ENCODE assay signal across 8 cellular contexts in the genomic region with DNA sequence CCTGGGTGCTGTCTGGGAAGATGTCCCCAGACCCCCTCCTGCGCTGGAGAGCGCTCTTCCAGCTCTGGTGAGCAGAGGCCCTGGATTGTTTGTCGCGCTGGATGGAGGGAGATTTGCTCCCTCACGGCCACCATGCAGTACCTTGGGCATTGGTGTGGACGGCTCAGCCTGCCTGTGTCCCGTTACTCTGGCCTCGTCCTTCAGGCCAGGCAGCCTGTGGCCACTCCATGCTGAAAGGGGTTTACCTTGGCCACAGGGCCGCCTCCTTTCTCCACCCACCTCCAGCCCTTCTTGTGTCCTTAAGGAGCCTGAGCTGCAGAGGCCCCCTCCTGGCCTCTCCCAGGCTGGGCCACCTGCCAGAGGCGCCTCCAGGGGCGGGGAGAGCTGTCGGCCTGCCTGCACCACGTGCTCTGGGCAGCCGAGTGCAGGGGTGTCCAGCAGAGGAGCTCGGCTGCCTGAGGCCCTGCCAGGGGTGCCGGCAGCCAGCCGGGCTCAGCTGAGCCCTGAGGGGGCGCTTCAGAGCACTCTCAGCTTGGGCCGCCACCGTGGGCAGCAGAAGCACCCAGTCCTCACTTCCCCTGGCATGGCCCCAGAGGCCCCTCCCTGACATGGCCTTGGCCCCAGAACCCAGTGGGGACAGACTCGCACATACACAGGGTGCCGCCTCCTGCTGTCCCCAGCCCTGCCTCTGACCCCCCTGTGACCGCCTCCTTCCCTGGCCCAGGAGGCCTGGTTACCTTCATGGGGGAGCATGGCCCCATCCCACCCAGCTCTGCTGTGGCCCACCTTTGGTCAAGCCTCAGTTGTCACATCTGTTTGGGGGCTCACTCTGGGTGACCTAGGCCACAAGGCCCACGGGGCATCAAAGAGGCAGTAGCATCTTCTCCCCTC. TPM values are rescaled to one million over a fixed set of nuclear protein-coding genes. Genes with fewer than 3 reads are reported as not detected.
A peak's percentile ranks its signal among the peaks of the same experiment; 100 is the strongest.
DNase-seq lines count a peak whose midpoint lies in the region; ATAC-seq, FAIRE-seq and TF ChIP-seq lines count a peak whose summit lies in the region.

No MANE protein-coding gene starts in this region.

- no peak for TF ChIP-seq POLR2A in testis (IDR thresholded peaks at IDR 0.05)

- CTCF ChIA-PET in Caco-2 (lab: Charles Lee) = interaction anchor here (0.6 to 1.6 kb wide), 5 partner anchors 11 to 207 kb away, joined by 3 to 5 read pairs (median 3); a partner anchor contains a TSS

- H3K9me3 Mint-ChIP-seq in Caco-2 (ENCODE audit: unreplicated experiment) = no peaks in the 10 kb centered on the region
- H3K9me3 Mint-ChIP-seq in brain = peaks cover 0 to 5% (median 0%) of the 10 kb centered on the region in 5 experiments

- H3K27me3 ChIP-seq in Caco-2 (replicated peaks; ENCODE audit: control insufficient read depth, insufficient read depth, low read length) (no peaks in the 10 kb centered on the region), testis (no peaks in the 10 kb centered on the region)

- TF ChIP-seq CTCF in Caco-2 (IDR thresholded peaks at IDR 0.05; ENCODE audit: insufficient read depth in 1 of 2, low read depth in 1 of 2, low read length in 1 of 2, severe bottlenecking in 1 of 2, unreplicated experiment in 1 of 2) = no peak
- TF ChIP-seq CTCF in brain (conservative IDR thresholded peaks at IDR 0.05) = no peak
- peak in 2 of 3 experiments; percentile 18 to 51 for TF ChIP-seq CTCF in testis (IDR thresholded peaks at IDR 0.05)

- H3K36me3 Mint-ChIP-seq in Caco-2 (ENCODE audit: insufficient read depth, unreplicated experiment) (peaks cover 87% of the 10 kb centered on the region), brain (peaks cover 3% of the 10 kb centered on the region)

- POLR2A ChIA-PET in Caco-2 (lab: Charles Lee) = interaction anchor here (1.4 kb wide), 1 partner anchor 356 kb away, joined by 3 read pairs; no protein-coding TSS in a partner anchor

- no peak for ATAC-seq in HG02798 (IDR thresholded peaks at IDR 0.05; ENCODE audit: poor library complexity, unreplicated experiment)
- ATAC-seq in GM18517 (IDR thresholded peaks at IDR 0.05; ENCODE audit: unreplicated experiment) = no peak

- H3K4me1 ChIP-seq in Caco-2 (peaks cover 10% of the 10 kb centered on the region), testis (peaks cover 21% of the 10 kb centered on the region)

- H3K4me3 ChIP-seq in Caco-2 (ENCODE audit: low read depth, low read length) (no peak overlapping the region), testis (peak overlapping the region in 1 of 2 donors; percentile 73)

- WGBS in testis, 2 donors = 32 to 47% methylated on average over 3 to 16 of the region's 24 CpGs

- H3K4me1 Mint-ChIP-seq in Caco-2 (ENCODE audit: low read depth, unreplicated experiment) = peaks cover 13% of the 10 kb centered on the region
- H3K4me1 Mint-ChIP-seq in brain = peaks cover 51% of the 10 kb centered on the region

- H3K36me3 ChIP-seq in Caco-2 (ENCODE audit: control insufficient read depth, insufficient read depth, low read length) = peaks cover 12% of the 10 kb centered on the region
- no peaks in the 10 kb centered on the region for H3K36me3 ChIP-seq in testis (ENCODE audit: low read depth, missing control alignments)

- FAIRE-seq in GM19239 (lab: Jason Lieb, UNC) = no peak

- H3K27ac Mint-ChIP-seq in Caco-2 (ENCODE audit: unreplicated experiment) (peak overlapping the region; percentile 45), brain (peak overlapping the region in 4 of 5 experiments; percentile 75 to 93 (median 88))

- intact Hi-C loops in Caco-2 (cut with micrococcal nuclease; ENCODE audit: unreplicated experiment) = no loop called here
- intact Hi-C loops in testis (cut with DNase I; ENCODE audit: low total_unique reads) = no loop called here

- peak overlapping the region in 1 of 2 donors; percentile 1 for H3K27ac ChIP-seq in testis

- no peaks in the 10 kb centered on the region for H3K9me3 ChIP-seq in Caco-2
- no peaks in the 10 kb centered on the region for H3K9me3 ChIP-seq in testis

- DNase-seq in Caco-2 (peak; percentile 51 to 64), LHCN-M2 (ENCODE audit: low read depth) (peak; percentile 89), kidney tubule cell (ENCODE audit: low spot score) (peak; percentile 91), testis (peak; percentile 71), GM19239 (ENCODE audit: insufficient read length, low spot score) (no peak)

- H3K4me3 Mint-ChIP-seq in Caco-2 (ENCODE audit: unreplicated experiment) (peak overlapping the region; percentile 96), brain (peak overlapping the region; percentile 74 to 90 (median 79))

- BruUV-seq in Caco-2 (replicated peaks; lab: Mats Ljungman, UMichigan) = no TSS peak

- H3K27me3 Mint-ChIP-seq in Caco-2 (ENCODE audit: insufficient read depth, unreplicated experiment) = no peaks in the 10 kb centered on the region
- peaks cover 41% of the 10 kb centered on the region for H3K27me3 Mint-ChIP-seq in brain

RNA-seq across cellular contexts. Expression of a gene that starts 3.4 kb away (rescaled TPM):
- 288 and 331 TPM in 2 replicates for total RNA-seq in Caco-2 (2022)
- total RNA-seq in LHCN-M2 (2014; rRNA removed) = 684 and 770 TPM in 2 replicates
- 727 TPM for polyA plus RNA-seq in LHCN-M2 (2012)
- polyA plus RNA-seq in brain (ENCODE audit: insufficient read depth, low read depth, low replicate concordance) = 8.4 TPM
- 10 to 100 TPM in 1 of 2 donors, 1 to 10 TPM in 1; 8.8 to 13.7 TPM for total RNA-seq in testis
- polyA plus RNA-seq in testis (ENCODE audit: insufficient read depth, low read depth, low replicate concordance) = 16.4 TPM

RNA-seq across cellular contexts. Expression of a gene that starts 30.8 kb away (rescaled TPM):
- total RNA-seq in Caco-2 (2022) (49.3 and 51.3 TPM in 2 replicates), LHCN-M2 (2014; rRNA removed) (16.8 and 21.9 TPM in 2 replicates), testis (10 to 100 TPM; 38.0 to 38.7 TPM)
- polyA plus RNA-seq in LHCN-M2 (2012) = 17.9 TPM
- polyA plus RNA-seq in brain (ENCODE audit: insufficient read depth, low read depth, low replicate concordance) (11.6 TPM), testis (ENCODE audit: insufficient read depth, low read depth, low replicate concordance) (27.0 TPM)

RNA-seq across cellular contexts. Expression of a gene that starts 59.5 kb away (rescaled TPM):
- total RNA-seq in Caco-2 (2022) (1.1 and 1.7 TPM in 2 replicates), LHCN-M2 (2014; rRNA removed) (0.11 TPM in 1 of 2 replicates, not detected in the other), testis (under 1 TPM; 0.31 TPM)
- not detected for polyA plus RNA-seq in LHCN-M2 (2012)
- polyA plus RNA-seq in brain (ENCODE audit: insufficient read depth, low read depth, low replicate concordance) (not detected), testis (ENCODE audit: insufficient read depth, low read depth, low replicate concordance) (0.37 TPM)

Comparison
In these comparisons a context has a peak if more than half of its experiments do, and no peak if none do; other contexts are left out.
1. CTCF ChIP-seq: peak in testis (2 of 3); none in Caco-2 (0 of 2) and brain (0 of 2).
2. RNA of a gene that starts 3.4 kb away (total RNA-seq): 684 to 770 TPM in LHCN-M2 and 288 to 331 TPM in Caco-2; 8.8 to 13.7 TPM in testis; every median in the first group is over 10 times any median in the second.